In genomic region chr9:6632516-6633328, GRCh38 we compare ENCODE assay signal across 11 cellular contexts. TPM values are rescaled to one million over a fixed set of nuclear protein-coding genes. Genes with fewer than 3 reads are reported as not detected.
A peak's percentile ranks its signal among the peaks of the same experiment; 100 is the strongest.
DNase-seq lines count a peak whose midpoint lies in the region; ATAC-seq and TF ChIP-seq lines count a peak whose summit lies in the region.
"Had no signal": no experiment of that assay in that cellular context is flagged by ENCODE, and none has a peak within 500 bp of the region (broad histone marks: within the 10 kb centered on the region; RNA-seq: fewer than 3 reads in every experiment).

No MANE protein-coding gene starts in this region.

- TF ChIP-seq RAD21 in Ishikawa (IDR thresholded peaks at IDR 0.05; ENCODE audit: low read depth), result no peak; the same call in 1 of the 2 replicates

- TF ChIP-seq EP300 in Ishikawa (IDR thresholded peaks at IDR 0.05; ENCODE audit: borderline replicate concordance), result no peak; the same call in 1 of the 2 replicates

- ATAC-seq in GM18909 (IDR thresholded peaks at IDR 0.05; ENCODE audit: poor library complexity, unreplicated experiment) (peak; percentile 92), HG02642 (IDR thresholded peaks at IDR 0.05; ENCODE audit: poor library complexity, unreplicated experiment) (peak; percentile 88)
- ATAC-seq: HCT116, heart right ventricle had no signal

- DNase-seq in renal cortical epithelial cell (ENCODE audit: low read depth) (peak; percentile 90), NCI-H2107 (lab: John Stamatoyannopoulos, UW) (no peak), T-helper 2 cell (no peak), middle frontal gyrus (ENCODE audit: extremely low spot score, low spot score) (no peak), NCI-H128 (lab: John Stamatoyannopoulos, UW; ENCODE audit: unreplicated experiment) (no peak)
- DNase-seq: activated naive CD4-positive, alpha-beta T cell treated with anti-CD3 and anti-CD28 coated beads, Interleukin-2, amount 10 ng/mL, durations not matched to agents 7 days and 5 days; heart right ventricle had no signal

TF ChIP-seq in Ishikawa, 13 proteins besides CTCF, POLR2A, EP300 and RAD21:
- TF ChIP-seq, protein P1, sequence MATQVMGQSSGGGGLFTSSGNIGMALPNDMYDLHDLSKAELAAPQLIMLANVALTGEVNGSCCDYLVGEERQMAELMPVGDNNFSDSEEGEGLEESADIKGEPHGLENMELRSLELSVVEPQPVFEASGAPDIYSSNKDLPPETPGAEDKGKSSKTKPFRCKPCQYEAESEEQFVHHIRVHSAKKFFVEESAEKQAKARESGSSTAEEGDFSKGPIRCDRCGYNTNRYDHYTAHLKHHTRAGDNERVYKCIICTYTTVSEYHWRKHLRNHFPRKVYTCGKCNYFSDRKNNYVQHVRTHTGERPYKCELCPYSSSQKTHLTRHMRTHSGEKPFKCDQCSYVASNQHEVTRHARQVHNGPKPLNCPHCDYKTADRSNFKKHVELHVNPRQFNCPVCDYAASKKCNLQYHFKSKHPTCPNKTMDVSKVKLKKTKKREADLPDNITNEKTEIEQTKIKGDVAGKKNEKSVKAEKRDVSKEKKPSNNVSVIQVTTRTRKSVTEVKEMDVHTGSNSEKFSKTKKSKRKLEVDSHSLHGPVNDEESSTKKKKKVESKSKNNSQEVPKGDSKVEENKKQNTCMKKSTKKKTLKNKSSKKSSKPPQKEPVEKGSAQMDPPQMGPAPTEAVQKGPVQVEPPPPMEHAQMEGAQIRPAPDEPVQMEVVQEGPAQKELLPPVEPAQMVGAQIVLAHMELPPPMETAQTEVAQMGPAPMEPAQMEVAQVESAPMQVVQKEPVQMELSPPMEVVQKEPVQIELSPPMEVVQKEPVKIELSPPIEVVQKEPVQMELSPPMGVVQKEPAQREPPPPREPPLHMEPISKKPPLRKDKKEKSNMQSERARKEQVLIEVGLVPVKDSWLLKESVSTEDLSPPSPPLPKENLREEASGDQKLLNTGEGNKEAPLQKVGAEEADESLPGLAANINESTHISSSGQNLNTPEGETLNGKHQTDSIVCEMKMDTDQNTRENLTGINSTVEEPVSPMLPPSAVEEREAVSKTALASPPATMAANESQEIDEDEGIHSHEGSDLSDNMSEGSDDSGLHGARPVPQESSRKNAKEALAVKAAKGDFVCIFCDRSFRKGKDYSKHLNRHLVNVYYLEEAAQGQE (IDR thresholded peaks at IDR 0.05; ENCODE audit: low read depth), result no peak
- TF ChIP-seq TAF1 (IDR thresholded peaks at IDR 0.05; ENCODE audit: low read depth), result no peak
- no peak for TF ChIP-seq YY1 (IDR thresholded peaks at IDR 0.05; ENCODE audit: low read depth)
- TF ChIP-seq ZBTB7A (IDR thresholded peaks at IDR 0.05; ENCODE audit: low read depth), result no peak
- peak; percentile 11; the same call in 1 of the 2 replicates for TF ChIP-seq MAX (IDR thresholded peaks at IDR 0.05)
- 0 out of 2 replicates have a peak, but pooled peaks have one; percentile 23 for TF ChIP-seq TEAD4 (IDR thresholded peaks at IDR 0.05)
- no peak for TF ChIP-seq CREB1 (IDR thresholded peaks at IDR 0.05; ENCODE audit: low read depth)
- TF ChIP-seq NFIC (IDR thresholded peaks at IDR 0.05), result no peak

RNA-seq across cellular contexts. Expression of gene GLDC, which starts 12.8 kb away (rescaled TPM):
- 129 and 177 TPM in 2 replicates for total RNA-seq in renal cortical epithelial cell
- total RNA-seq: heart right ventricle had no signal
